Comparison of ENCODE assay signal across 21 cellular contexts in the genomic region with DNA sequence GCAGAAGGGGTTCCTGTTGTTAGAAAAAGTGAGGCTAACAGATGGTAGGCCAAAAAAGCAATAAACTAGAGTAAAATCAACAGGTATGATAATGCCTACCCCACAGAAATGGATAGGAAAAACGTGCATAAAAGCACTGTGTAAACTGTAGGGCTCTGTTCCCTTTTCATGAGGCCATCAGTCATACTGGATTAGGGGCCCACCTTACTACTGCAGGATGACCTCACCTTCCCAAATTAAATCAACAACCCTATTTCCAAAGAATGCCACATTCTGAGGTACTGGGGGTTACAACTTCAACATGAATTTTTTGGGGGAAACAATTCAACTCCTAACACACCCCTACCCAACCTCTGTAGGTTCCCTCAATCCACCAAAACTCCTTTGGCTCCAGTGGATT. TPM values are rescaled to one million over a fixed set of nuclear protein-coding genes. Genes with fewer than 3 reads are reported as not detected.
DNase-seq lines count a peak whose midpoint lies in the region; ATAC-seq and TF ChIP-seq lines count a peak whose summit lies in the region.
"Had no signal": no experiment of that assay in that cellular context is flagged by ENCODE, and none has a peak within 500 bp of the region (broad histone marks: within the 10 kb centered on the region; RNA-seq: fewer than 3 reads in every experiment).

No MANE protein-coding gene starts in this region.

- ATAC-seq in activated naive CD4-positive, alpha-beta T cell treated with anti-CD3 and anti-CD28 coated beads, Interleukin-2, amount 50 U/mL, for 72 hours = no peak
- no peak for ATAC-seq in T-helper 17 cell
- no peak for ATAC-seq in stimulated activated naive B cell treated with anti-CD40 and anti-IgM and Interleukin-4, amounts not matched to agents 10 μg/mL and 1 μg/mL and 100 μg/mL, for 72 hours (replicated peaks)
- no peak for ATAC-seq in HG03439 (IDR thresholded peaks at IDR 0.05; ENCODE audit: unreplicated experiment)
- no peak for ATAC-seq in GM21723 (IDR thresholded peaks at IDR 0.05; ENCODE audit: unreplicated experiment)
- ATAC-seq: A549 had no signal

- H3K4me1 Mint-ChIP-seq in T-helper 17 cell = peaks cover 9% of the 10 kb centered on the region
- H3K4me1 Mint-ChIP-seq in stimulated activated naive B cell treated with anti-CD40 and anti-IgM and Interleukin-4, amounts not matched to agents 10 μg/mL and 1 μg/mL and 100 μg/mL, for 72 hours = peaks cover 32 to 34% of the 10 kb centered on the region in 2 donors

- TF ChIP-seq CTCF in HEK293 (tag by site-specific recombination; IDR thresholded peaks at IDR 0.05) = no peak

- POLR2A ChIA-PET in HEK293 (lab: Yijun Ruan, JAX) = no interaction called here

- DNase-seq in activated naive CD4-positive, alpha-beta T cell treated with anti-CD3 and anti-CD28 coated beads, Interleukin-2, amount 50 U/mL, for 72 hours (ENCODE audit: low spot score in 2 of 2) = no peak
- DNase-seq in activated naive CD4-positive, alpha-beta T cell treated with Interleukin-2 at 50 U/mL for 16 hours = no peak
- no peak for DNase-seq in T-helper 17 cell
- no peak for DNase-seq in stimulated activated naive B cell treated with anti-CD40 and anti-IgM and Interleukin-4, amounts not matched to agents 10 μg/mL and 1 μg/mL and 100 μg/mL, for 72 hours
- DNase-seq: 8988T; ACHN; AML-193; BE2C; CD4-positive, alpha-beta T cell; CD8-positive, alpha-beta memory T cell; DMS 273 treated with DMSO at 0.1 percent for 48 hours; DMS79; GF-D8; GOT3 had no signal

- no peaks in the 10 kb centered on the region for H3K27me3 Mint-ChIP-seq in T-helper 17 cell
- no peaks in the 10 kb centered on the region for H3K27me3 Mint-ChIP-seq in stimulated activated naive B cell treated with anti-CD40 and anti-IgM and Interleukin-4, amounts not matched to agents 10 μg/mL and 1 μg/mL and 100 μg/mL, for 72 hours
- H3K27me3 Mint-ChIP-seq: CD4-positive, alpha-beta T cell had no signal

- H3K9me3 ChIP-seq in HEK293 (ENCODE audit: control insufficient read depth, insufficient read depth, low read depth, low read length) = no peaks in the 10 kb centered on the region
- no peaks in the 10 kb centered on the region for H3K9me3 ChIP-seq in T-helper 17 cell (ENCODE audit: control insufficient read depth, low read length, poor library complexity, severe bottlenecking)
- H3K9me3 ChIP-seq: A549, BE2C, HAP-1 had no signal

- no peaks in the 10 kb centered on the region for H3K4me1 ChIP-seq in HEK293 (ENCODE audit: control insufficient read depth, insufficient read depth, low read length)
- H3K4me1 ChIP-seq: A549, BE2C, HAP-1 had no signal

- H3K27ac Mint-ChIP-seq in activated naive CD4-positive, alpha-beta T cell treated with anti-CD3 and anti-CD28 coated beads, Interleukin-2, amount 50 U/mL, for 72 hours = peak overlapping the region; percentile 67 to 81
- peak overlapping the region; percentile 76 for H3K27ac Mint-ChIP-seq in T-helper 17 cell
- H3K27ac Mint-ChIP-seq in stimulated activated naive B cell treated with anti-CD40 and anti-IgM and Interleukin-4, amounts not matched to agents 10 μg/mL and 1 μg/mL and 100 μg/mL, for 72 hours = peak overlapping the region; percentile 31
- H3K27ac Mint-ChIP-seq: CD14-positive monocyte; CD4-positive, alpha-beta T cell had no signal

- no peaks in the 10 kb centered on the region for H3K9me3 Mint-ChIP-seq in activated naive CD4-positive, alpha-beta T cell treated with anti-CD3 and anti-CD28 coated beads, Interleukin-2, amount 50 U/mL, for 72 hours
- H3K9me3 Mint-ChIP-seq in stimulated activated naive B cell treated with anti-CD40 and anti-IgM and Interleukin-4, amounts not matched to agents 10 μg/mL and 1 μg/mL and 100 μg/mL, for 72 hours = no peaks in the 10 kb centered on the region
- H3K9me3 Mint-ChIP-seq: CD14-positive monocyte; CD4-positive, alpha-beta T cell; CD8-positive, alpha-beta memory T cell had no signal

- H3K4me3 ChIP-seq in HEK293 (ENCODE audit: low read depth, low read length) = no peak overlapping the region
- H3K4me3 ChIP-seq: A549; BLaER1 treated with 17β-estradiol and CSF1 and Interleukin-3, amounts not matched to agents 10 nM and 100 nM; HAP-1 had no signal

- no peak overlapping the region for H3K27ac ChIP-seq in HEK293 (ENCODE audit: extremely low read depth, low read depth, low read length)
- H3K27ac ChIP-seq: A549; BLaER1 treated with 17β-estradiol and CSF1 and Interleukin-3, amounts not matched to agents 10 nM and 100 nM had no signal

- H3K4me3 Mint-ChIP-seq in T-helper 17 cell = no peak overlapping the region
- no peak overlapping the region for H3K4me3 Mint-ChIP-seq in stimulated activated naive B cell treated with anti-CD40 and anti-IgM and Interleukin-4, amounts not matched to agents 10 μg/mL and 1 μg/mL and 100 μg/mL, for 72 hours
- H3K4me3 Mint-ChIP-seq: CD4-positive, alpha-beta T cell; CD8-positive, alpha-beta memory T cell had no signal

- CTCF ChIA-PET in HEK293 (lab: Yijun Ruan, JAX) = no interaction called here

- H3K36me3 Mint-ChIP-seq in activated naive CD4-positive, alpha-beta T cell treated with anti-CD3 and anti-CD28 coated beads, Interleukin-2, amount 50 U/mL, for 72 hours = peaks cover 15 to 22% of the 10 kb centered on the region in 2 donors
- peaks cover 5% of the 10 kb centered on the region for H3K36me3 Mint-ChIP-seq in T-helper 17 cell (ENCODE audit: low read depth)
- peaks cover 66 to 76% of the 10 kb centered on the region in 2 donors for H3K36me3 Mint-ChIP-seq in stimulated activated naive B cell treated with anti-CD40 and anti-IgM and Interleukin-4, amounts not matched to agents 10 μg/mL and 1 μg/mL and 100 μg/mL, for 72 hours

- peaks cover 0 to 47% of the 10 kb centered on the region in 2 experiments; a peak in 2 of 3 replicates for H3K36me3 ChIP-seq in HEK293 (ENCODE audit: control insufficient read depth in 2 of 2, insufficient read depth in 1 of 2, low read length in 2 of 2)

TF ChIP-seq in HEK293, 187 proteins besides CTCF, POLR2A, EP300 and RAD21:
- TF ChIP-seq, protein P1, sequence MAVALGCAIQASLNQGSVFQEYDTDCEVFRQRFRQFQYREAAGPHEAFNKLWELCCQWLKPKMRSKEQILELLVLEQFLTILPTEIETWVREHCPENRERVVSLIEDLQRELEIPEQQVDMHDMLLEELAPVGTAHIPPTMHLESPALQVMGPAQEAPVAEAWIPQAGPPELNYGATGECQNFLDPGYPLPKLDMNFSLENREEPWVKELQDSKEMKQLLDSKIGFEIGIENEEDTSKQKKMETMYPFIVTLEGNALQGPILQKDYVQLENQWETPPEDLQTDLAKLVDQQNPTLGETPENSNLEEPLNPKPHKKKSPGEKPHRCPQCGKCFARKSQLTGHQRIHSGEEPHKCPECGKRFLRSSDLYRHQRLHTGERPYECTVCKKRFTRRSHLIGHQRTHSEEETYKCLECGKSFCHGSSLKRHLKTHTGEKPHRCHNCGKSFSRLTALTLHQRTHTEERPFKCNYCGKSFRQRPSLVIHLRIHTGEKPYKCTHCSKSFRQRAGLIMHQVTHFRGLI (tag by site-specific recombination; IDR thresholded peaks at IDR 0.05) = peak; percentile 11; the same call in 1 of the 2 replicates
- TF ChIP-seq ZNF785 (tag by site-specific recombination; IDR thresholded peaks at IDR 0.05) (no peak), ZNF558 (tag by site-specific recombination; IDR thresholded peaks at IDR 0.05) (no peak), ZFP69B (tag by site-specific recombination; IDR thresholded peaks at IDR 0.05) (peak; percentile 89), ZNF677 (tag by site-specific recombination; IDR thresholded peaks at IDR 0.05) (no peak), ZBTB48 (tag by site-specific recombination; IDR thresholded peaks at IDR 0.05) (0 out of 2 replicates have a peak, but pooled peaks have one; percentile 28), ZNF510 (tag by site-specific recombination; IDR thresholded peaks at IDR 0.05; ENCODE audit: insufficient replicate concordance) (no peak), SCRT2 (tag by site-specific recombination; IDR thresholded peaks at IDR 0.05) (peak; percentile 87), ZNF391 (tag by site-specific recombination; IDR thresholded peaks at IDR 0.05; ENCODE audit: borderline replicate concordance, low read depth) (no peak), HOXA7 (CRISPR knock-in tag; IDR thresholded peaks at IDR 0.05; ENCODE audit: borderline replicate concordance) (no peak), ZNF114 (tag by site-specific recombination; IDR thresholded peaks at IDR 0.05) (no peak), ZNF660 (tag by site-specific recombination; IDR thresholded peaks at IDR 0.05) (peak; percentile 26; the same call in 1 of the 2 replicates)
- TF ChIP-seq, protein P2, sequence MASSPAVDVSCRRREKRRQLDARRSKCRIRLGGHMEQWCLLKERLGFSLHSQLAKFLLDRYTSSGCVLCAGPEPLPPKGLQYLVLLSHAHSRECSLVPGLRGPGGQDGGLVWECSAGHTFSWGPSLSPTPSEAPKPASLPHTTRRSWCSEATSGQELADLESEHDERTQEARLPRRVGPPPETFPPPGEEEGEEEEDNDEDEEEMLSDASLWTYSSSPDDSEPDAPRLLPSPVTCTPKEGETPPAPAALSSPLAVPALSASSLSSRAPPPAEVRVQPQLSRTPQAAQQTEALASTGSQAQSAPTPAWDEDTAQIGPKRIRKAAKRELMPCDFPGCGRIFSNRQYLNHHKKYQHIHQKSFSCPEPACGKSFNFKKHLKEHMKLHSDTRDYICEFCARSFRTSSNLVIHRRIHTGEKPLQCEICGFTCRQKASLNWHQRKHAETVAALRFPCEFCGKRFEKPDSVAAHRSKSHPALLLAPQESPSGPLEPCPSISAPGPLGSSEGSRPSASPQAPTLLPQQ (tag by site-specific recombination; IDR thresholded peaks at IDR 0.05) = peak; percentile 97
- TF ChIP-seq, protein P3, sequence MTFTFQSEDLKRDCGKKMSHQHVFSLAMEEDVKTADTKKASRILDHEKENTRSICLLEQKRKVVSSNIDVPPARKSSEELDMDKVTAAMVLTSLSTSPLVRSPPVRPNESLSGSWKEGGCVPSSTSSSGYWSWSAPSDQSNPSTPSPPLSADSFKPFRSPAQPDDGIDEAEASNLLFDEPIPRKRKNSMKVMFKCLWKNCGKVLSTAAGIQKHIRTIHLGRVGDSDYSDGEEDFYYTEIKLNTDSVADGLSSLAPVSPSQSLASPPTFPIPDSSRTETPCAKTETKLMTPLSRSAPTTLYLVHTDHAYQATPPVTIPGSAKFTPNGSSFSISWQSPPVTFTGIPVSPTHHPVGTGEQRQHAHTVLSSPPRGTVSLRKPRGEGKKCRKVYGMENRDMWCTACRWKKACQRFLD (tag by site-specific recombination; IDR thresholded peaks at IDR 0.05) = no peak

RNA-seq across cellular contexts. Expression of a gene that starts 54.9 kb away (rescaled TPM):
- total RNA-seq in activated naive CD4-positive, alpha-beta T cell treated with anti-CD3 and anti-CD28 coated beads, Interleukin-2, amount 50 U/mL, for 72 hours = under 1 TPM; 0.05 to 0.31 TPM
- under 1 TPM; 0.05 to 0.08 TPM for total RNA-seq in T-helper 17 cell

RNA-seq across cellular contexts. Expression of a gene that starts 55.1 kb away (rescaled TPM):
- 10 to 100 TPM; 18.7 to 20.3 TPM for total RNA-seq in activated naive CD4-positive, alpha-beta T cell treated with anti-CD3 and anti-CD28 coated beads, Interleukin-2, amount 50 U/mL, for 72 hours
- 10 to 100 TPM in 1 of 2 donors, 1 to 10 TPM in 1; 9.0 to 11.8 TPM for total RNA-seq in T-helper 17 cell
